16 cellular contexts compared by ENCODE assay signal in the genomic region with DNA sequence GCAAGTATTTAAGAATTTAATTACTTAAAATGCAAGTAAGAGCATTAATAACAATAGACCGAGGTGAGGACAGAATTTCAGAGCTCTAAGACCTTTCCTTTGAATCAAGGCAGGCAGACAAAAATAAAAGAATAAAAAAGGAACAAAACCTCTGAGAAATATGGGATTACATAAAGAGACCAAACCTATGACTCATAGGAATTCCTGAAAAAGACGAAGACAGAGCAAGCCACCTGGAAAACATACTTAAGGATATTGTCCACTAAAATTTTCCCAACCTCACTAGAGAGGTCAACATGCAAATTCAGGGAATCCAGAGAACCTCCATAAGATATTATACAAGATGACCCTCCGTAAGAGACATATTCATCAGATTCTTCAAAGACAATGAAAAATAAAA.
DNase-seq lines count a peak whose midpoint lies in the region; ATAC-seq and TF ChIP-seq lines count a peak whose summit lies in the region.
"Had no signal": no experiment of that assay in that cellular context is flagged by ENCODE, and none has a peak within 500 bp of the region (broad histone marks: within the 10 kb centered on the region; RNA-seq: fewer than 3 reads in every experiment).

No MANE protein-coding gene starts in this region.

- no peak overlapping the region for H3K4me3 ChIP-seq in breast epithelium
- H3K4me3 ChIP-seq in ascending aorta, result no peak overlapping the region
- no peak overlapping the region for H3K4me3 ChIP-seq in fibroblast of mammary gland (ENCODE audit: control insufficient read depth, low read depth, low read length)
- H3K4me3 ChIP-seq: GM23338 had no signal

- ATAC-seq in HG02588 (IDR thresholded peaks at IDR 0.05; ENCODE audit: unreplicated experiment) (no peak), HG02840 (IDR thresholded peaks at IDR 0.05; ENCODE audit: low FRiP score, unreplicated experiment) (no peak)
- ATAC-seq: GM23338 had no signal

- H3K4me1 ChIP-seq in breast epithelium, result no peaks in the 10 kb centered on the region
- H3K4me1 ChIP-seq in ascending aorta, result peaks cover 0 to 10% of the 10 kb centered on the region in 2 donors

- H3K9me3 Mint-ChIP-seq in MCF 10A (ENCODE audit: unreplicated experiment), result no peaks in the 10 kb centered on the region
- H3K9me3 Mint-ChIP-seq: GM23338 had no signal

- BruUV-seq in MCF 10A (replicated peaks; lab: Mats Ljungman, UMichigan), result no TSS peak

- no peaks in the 10 kb centered on the region for H3K27me3 ChIP-seq in breast epithelium
- no peaks in the 10 kb centered on the region for H3K27me3 ChIP-seq in ascending aorta

- H3K27ac ChIP-seq in breast epithelium (no peak overlapping the region), ascending aorta (peak overlapping the region; percentile 48 to 51)
- H3K27ac ChIP-seq: C4-2B, KMS-11, RWPE1 had no signal

- TF ChIP-seq CTCF in MCF 10A (IDR thresholded peaks at IDR 0.05; ENCODE audit: unreplicated experiment) (no peak), breast epithelium (IDR thresholded peaks at IDR 0.05) (no peak), ascending aorta (IDR thresholded peaks at IDR 0.05) (no peak), fibroblast of mammary gland (conservative IDR thresholded peaks at IDR 0.05; ENCODE audit: control insufficient read depth, insufficient read depth, low read depth, low read length) (no peak)

- no peaks in the 10 kb centered on the region for H3K36me3 ChIP-seq in breast epithelium
- H3K36me3 ChIP-seq in ascending aorta, result no peaks in the 10 kb centered on the region

- no peak overlapping the region for H3K27ac Mint-ChIP-seq in MCF 10A (ENCODE audit: low read depth, unreplicated experiment)
- H3K27ac Mint-ChIP-seq: GM23338 had no signal

- intact Hi-C loops in MCF 10A (cut with micrococcal nuclease), result no loop called here
- intact Hi-C loops in breast epithelium (cut with DNase I; ENCODE audit: low total_unique reads), result no loop called here
- intact Hi-C loops in ascending aorta (cut with DNase I), result no loop called here

- no peaks in the 10 kb centered on the region for H3K36me3 Mint-ChIP-seq in MCF 10A (ENCODE audit: insufficient read depth, unreplicated experiment)

- no peaks in the 10 kb centered on the region for H3K9me3 ChIP-seq in breast epithelium
- no peaks in the 10 kb centered on the region for H3K9me3 ChIP-seq in ascending aorta

- no peak overlapping the region for H3K4me3 Mint-ChIP-seq in MCF 10A (ENCODE audit: unreplicated experiment)
- H3K4me3 Mint-ChIP-seq: GM23338 had no signal

- CTCF ChIA-PET in MCF 10A (lab: Yijun Ruan, JAX), result interaction anchor here (1.9 kb wide), 1 partner anchor 129 kb away, joined by 9 read pairs; no protein-coding TSS in a partner anchor

- POLR2A ChIA-PET in MCF 10A (lab: Yijun Ruan, JAX), result interaction anchor here (0.7 kb wide), 1 partner anchor 32 kb away, joined by 3 read pairs; no protein-coding TSS in a partner anchor

- DNase-seq in MCF 10A (ENCODE audit: unreplicated experiment), result peak; percentile 28
- no peak for DNase-seq in breast epithelium (ENCODE audit: low spot score in 2 of 2)
- DNase-seq in ascending aorta (ENCODE audit: low spot score in 2 of 2), result no peak
- DNase-seq in fibroblast of mammary gland (ENCODE audit: low read depth), result peak; percentile 33
- no peak for DNase-seq in KBM-7
- DNase-seq in SW480 (ENCODE audit: low spot score), result no peak
- DNase-seq: COR-L47, NCI-H187, NCI-H446 treated with DMSO at 0.1 percent for 48 hours, OCI-M1 had no signal

- H3K27me3 Mint-ChIP-seq in MCF 10A (ENCODE audit: insufficient read depth, unreplicated experiment), result peaks cover 11% of the 10 kb centered on the region

- H3K4me1 Mint-ChIP-seq in MCF 10A (ENCODE audit: insufficient read depth, unreplicated experiment), result peaks cover 16% of the 10 kb centered on the region
- H3K4me1 Mint-ChIP-seq: GM23338 had no signal

- TF ChIP-seq POLR2A in breast epithelium (IDR thresholded peaks at IDR 0.05), result no peak

- in situ Hi-C loops in KBM-7 (cut with MboI; ENCODE audit: low pct_unique_long_range_greater_than_20kb, low sequenced_read_pairs), result no loop called here

Comparison
In these comparisons a context has a peak if more than half of its experiments do, and no peak if none do; other contexts are left out.
1. DNase-seq: peak in MCF 10A (single experiment) and fibroblast of mammary gland (single experiment); none in breast epithelium (0 of 2), ascending aorta (0 of 2), KBM-7 (single experiment) and SW480 (single experiment).
2. H3K27ac ChIP-seq: peak in ascending aorta (2 of 2); none in breast epithelium (0 of 2).